8 cellular contexts compared by ENCODE assay signal in the genomic region with DNA sequence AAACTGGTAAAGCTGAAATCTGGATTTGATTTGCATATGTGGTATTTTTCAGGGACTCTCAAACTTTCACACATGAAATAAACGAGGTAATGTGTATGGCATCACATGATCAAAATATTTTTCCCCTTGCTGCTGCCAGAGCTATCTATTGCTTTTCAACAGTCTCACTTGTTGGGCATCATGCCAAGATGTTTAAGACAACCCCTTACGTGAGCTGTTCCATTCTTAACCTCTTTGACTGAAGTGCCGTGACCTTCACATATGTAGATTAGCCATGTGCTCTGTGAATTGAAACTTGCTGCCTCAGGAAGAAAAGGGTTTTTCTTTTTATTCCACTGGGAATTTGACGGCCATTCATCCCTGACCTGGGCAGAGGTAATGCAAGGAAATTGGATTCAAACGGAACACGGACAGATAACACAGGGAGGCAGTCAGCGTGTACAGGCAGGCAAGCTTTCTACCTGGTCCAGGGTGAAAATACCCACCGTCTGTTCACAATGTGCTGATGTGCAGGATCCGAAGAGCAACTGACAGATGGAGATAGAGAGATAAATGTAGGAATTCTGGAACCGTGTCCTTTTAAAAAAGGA. TPM values are rescaled to one million over a fixed set of nuclear protein-coding genes. Genes with fewer than 3 reads are reported as not detected.
DNase-seq lines count a peak whose midpoint lies in the region; ATAC-seq, FAIRE-seq and TF ChIP-seq lines count a peak whose summit lies in the region.

No MANE protein-coding gene starts in this region.

- H4K20me1 ChIP-seq in MM.1S (ENCODE audit: insufficient read depth, low read length) = peaks cover 6% of the 10 kb centered on the region

- H3K9ac ChIP-seq in MM.1S (ENCODE audit: low read length) = no peak overlapping the region

- no peak overlapping the region for H3K4me3 ChIP-seq in bronchial epithelial cell (ENCODE audit: low read depth, low read length)
- no peak overlapping the region for H3K4me3 ChIP-seq in MM.1S (ENCODE audit: low read length)

- no peak overlapping the region for H3K27ac ChIP-seq in MM.1S (ENCODE audit: low read length)

- peaks cover 100% of the 10 kb centered on the region for H3K79me2 ChIP-seq in MM.1S (ENCODE audit: low read length)

- peak overlapping the region in 9 of 10 donors; percentile 38 to 71 (median 49) for H3K4me3 Mint-ChIP-seq in naive thymus-derived CD8-positive, alpha-beta T cell

- H3K4me1 Mint-ChIP-seq in naive thymus-derived CD8-positive, alpha-beta T cell = peaks cover 52 to 99% (median 92%) of the 10 kb centered on the region in 4 donors

- H2AFZ ChIP-seq in MM.1S (ENCODE audit: low read length) = no peak overlapping the region

- no peaks in the 10 kb centered on the region for H3K9me3 ChIP-seq in MM.1S (replicated peaks; ENCODE audit: insufficient read depth, low read length)

- no peaks in the 10 kb centered on the region for H3F3A ChIP-seq in MM.1S (ENCODE audit: insufficient read depth, low read length)

- FAIRE-seq in bronchial epithelial cell (lab: Jason Lieb, UNC) = no peak

- peaks cover 0 to 5% (median 0%) of the 10 kb centered on the region in 3 donors for H3K36me3 Mint-ChIP-seq in naive thymus-derived CD8-positive, alpha-beta T cell

- H3K27ac Mint-ChIP-seq in naive thymus-derived CD8-positive, alpha-beta T cell = peak overlapping the region in 8 of 10 donors; percentile 6 to 81 (median 60)

- ATAC-seq in Right ventricle myocardium superior (ENCODE audit: poor library complexity) (peak; percentile 82), HG02981 (IDR thresholded peaks at IDR 0.05; ENCODE audit: unreplicated experiment) (peak; percentile 57)
- peak; percentile 96 to 97 for ATAC-seq in naive thymus-derived CD8-positive, alpha-beta T cell

- POLR2A ChIA-PET in naive thymus-derived CD8-positive, alpha-beta T cell (lab: Charles Lee) = interaction anchor here (1.4 to 2.3 kb wide), 4 partner anchors 11 to 230 kb away, joined by 4 to 15 read pairs (median 8); no protein-coding TSS in a partner anchor
- POLR2A ChIA-PET in GM10248 (lab: Yijun Ruan, JAX) = interaction anchor here (1.0 kb wide), 1 partner anchor 9 kb away, joined by 3 read pairs; no protein-coding TSS in a partner anchor

- DNase-seq in Right ventricle myocardium superior = no peak
- no peak for DNase-seq in cardiac septum (ENCODE audit: low spot score)
- DNase-seq in NCI-H2171 treated with DMSO at 0.1 percent for 48 hours (lab: John Stamatoyannopoulos, UW) = peak; percentile 99
- peak; percentile 78 for DNase-seq in bronchial epithelial cell (ENCODE audit: low read depth)
- DNase-seq in naive thymus-derived CD8-positive, alpha-beta T cell = peak in 8 of 10 donors; percentile 35 to 78 (median 51)
- DNase-seq in GM10248 (ENCODE audit: extremely low spot score) = no peak
- DNase-seq in MM.1S = no peak

- H3K36me3 ChIP-seq in bronchial epithelial cell (ENCODE audit: control insufficient read depth, insufficient read depth, low read length) (no peaks in the 10 kb centered on the region), MM.1S (replicated peaks; ENCODE audit: insufficient read depth, low read length) (no peaks in the 10 kb centered on the region)

- H3K4me2 ChIP-seq in MM.1S (ENCODE audit: low read depth, low read length) = no peak overlapping the region

- CTCF ChIA-PET in GM10248 (lab: Yijun Ruan, JAX) = interaction anchor here (0.6 to 1.2 kb wide), 4 partner anchors 11 to 55 kb away, joined by 3 read pairs; no protein-coding TSS in a partner anchor

- H3K9me3 Mint-ChIP-seq in naive thymus-derived CD8-positive, alpha-beta T cell = no peaks in the 10 kb centered on the region

- H3K27me3 Mint-ChIP-seq in naive thymus-derived CD8-positive, alpha-beta T cell = no peaks in the 10 kb centered on the region

- no peaks in the 10 kb centered on the region for H3K4me1 ChIP-seq in MM.1S (ENCODE audit: low read length)

- TF ChIP-seq CTCF in bronchial epithelial cell (IDR thresholded peaks at IDR 0.05; ENCODE audit: insufficient read depth, low read length, severe bottlenecking) (no peak), GM10248 (IDR thresholded peaks at IDR 0.05; ENCODE audit: control extremely low read depth, extremely low read depth, low read depth, missing control alignments) (no peak), MM.1S (IDR thresholded peaks at IDR 0.05; ENCODE audit: low read length) (no peak)

- H3K27me3 ChIP-seq in bronchial epithelial cell (ENCODE audit: control insufficient read depth, insufficient read depth, low read length) (no peaks in the 10 kb centered on the region), MM.1S (replicated peaks; ENCODE audit: insufficient read depth, low read length) (no peaks in the 10 kb centered on the region)

- H3K9me2 ChIP-seq in MM.1S (replicated peaks; ENCODE audit: insufficient read depth, low read length) = no peaks in the 10 kb centered on the region

- intact Hi-C loops in Right ventricle myocardium superior (cut with DNase I) (no loop called here), cardiac septum (cut with DNase I) (no loop called here)

RNA-seq across cellular contexts. Expression of a gene that starts 14.2 kb away (rescaled TPM):
- total RNA-seq in Right ventricle myocardium superior (49.2 TPM), cardiac septum (61.1 TPM), bronchial epithelial cell (16.3 and 27.5 TPM in 2 replicates)
- 100 to 1,000 TPM; 119 to 122 TPM for total RNA-seq in naive thymus-derived CD8-positive, alpha-beta T cell
- 10 to 100 TPM in 2 of 3 donors, 1 to 10 TPM in 1; 9.0 to 18.6 (median 11.2) TPM for polyA plus RNA-seq in naive thymus-derived CD8-positive, alpha-beta T cell

Comparison
In these comparisons a context has a peak if more than half of its experiments do, and no peak if none do; other contexts are left out.
1. DNase-seq: peak in NCI-H2171 treated with DMSO at 0.1 percent for 48 hours (single experiment), bronchial epithelial cell (single experiment) and naive thymus-derived CD8-positive, alpha-beta T cell (8 of 10); none in Right ventricle myocardium superior (single experiment), cardiac septum (single experiment), GM10248 (single experiment) and MM.1S (single experiment).
2. Peak in every context shown above with its lines, with median percentiles within 50 percentile points of each other: ATAC-seq.